ENCODE assay signal across 8 cellular contexts in the genomic region with DNA sequence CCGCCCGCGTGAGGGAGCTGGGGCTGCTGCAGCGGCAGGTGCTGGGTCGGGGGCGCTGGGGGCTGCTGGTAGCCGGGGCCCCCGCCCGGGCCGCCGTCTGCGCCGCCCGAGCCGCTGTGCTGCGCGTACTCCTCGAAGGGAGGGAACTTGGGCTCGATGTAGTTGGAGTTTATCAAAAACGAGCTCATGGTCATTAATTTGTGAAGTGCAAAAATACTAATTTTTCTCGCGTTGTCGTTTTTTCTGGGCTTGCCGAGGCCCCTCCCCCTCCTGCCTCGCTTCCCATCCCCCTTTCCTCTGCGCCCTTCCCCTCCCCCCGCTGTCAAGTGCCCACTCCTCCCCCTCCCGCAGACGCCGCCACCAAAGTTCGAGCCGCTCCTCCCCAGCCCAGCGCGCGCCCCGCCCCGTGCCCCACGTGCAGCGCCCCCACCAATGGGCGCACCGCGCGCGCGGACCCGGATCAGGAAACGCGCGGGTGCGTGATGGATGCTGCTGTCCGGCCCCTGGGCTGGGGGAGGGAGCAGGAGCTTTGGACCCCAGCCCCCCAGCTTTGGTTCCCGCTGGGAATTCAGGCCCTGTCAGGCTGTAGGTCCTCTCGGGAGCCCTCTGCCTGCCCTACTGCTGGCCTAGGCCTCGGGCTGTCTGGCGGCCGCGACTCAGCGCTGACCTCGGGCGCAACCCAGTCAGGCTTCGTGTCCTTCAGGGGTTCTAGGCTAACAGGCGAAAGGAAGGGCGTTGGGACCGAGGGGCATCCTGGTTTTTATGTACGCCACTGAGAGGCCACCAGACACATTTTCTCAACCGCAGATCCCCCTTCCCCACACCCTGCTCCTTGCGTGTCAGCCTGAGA. TPM values are rescaled to one million over a fixed set of nuclear protein-coding genes. Genes with fewer than 3 reads are reported as not detected.
DNase-seq lines count a peak whose midpoint lies in the region; ATAC-seq, FAIRE-seq and TF ChIP-seq lines count a peak whose summit lies in the region.

TSS of gene HOXA4 (minus strand) at position 218 of the 850 bp plus-strand sequence. CDS start at position 194, 24 bp downstream.

- peak within 1 kb of the TSS; percentile 79 for H3K4me3 Mint-ChIP-seq in progenitor cell of endocrine pancreas (ENCODE audit: low read depth)

- H3K4me1 Mint-ChIP-seq in progenitor cell of endocrine pancreas (ENCODE audit: low read depth) = peaks cover 76% of the 10 kb centered on the region

- no peaks in the 10 kb centered on the region for H3K27me3 ChIP-seq in RWPE2 (ENCODE audit: insufficient read depth, poor library complexity, severe bottlenecking)
- no peaks in the 10 kb centered on the region for H3K27me3 ChIP-seq in upper lobe of right lung

- DNase-seq in A549 (ENCODE audit: low read depth in 1 of 2, low spot score in 1 of 2) = peak in 1 of 2 experiments; percentile 84
- peak; percentile 90 for DNase-seq in HCEC 1CT
- peak; percentile 95 for DNase-seq in RWPE2 (ENCODE audit: low spot score)
- DNase-seq in activated naive CD4-positive, alpha-beta T cell (lab: John Stamatoyannopoulos, UW) = peak; percentile 34 to 74 (median 54)
- peak; percentile 89 for DNase-seq in Right ventricle myocardium superior
- peak; percentile 91 for DNase-seq in progenitor cell of endocrine pancreas (ENCODE audit: low spot score, unreplicated experiment)
- DNase-seq in upper lobe of right lung = peak; percentile 93
- no peak for DNase-seq in GM12892 (ENCODE audit: insufficient read length)

- no peaks in the 10 kb centered on the region for H3K9me3 ChIP-seq in A549
- H3K9me3 ChIP-seq in RWPE2 (ENCODE audit: severe bottlenecking) = no peaks in the 10 kb centered on the region
- no peaks in the 10 kb centered on the region for H3K9me3 ChIP-seq in upper lobe of right lung

- no peaks in the 10 kb centered on the region for H3K27me3 Mint-ChIP-seq in progenitor cell of endocrine pancreas

- WGBS in A549 (ENCODE audit: missing lambda C conversion rate) = 56% methylated on average over 34 of the region's 67 CpGs

- CTCF ChIA-PET in A549 (lab: Yijun Ruan, JAX) = interaction anchor here (0.5 to 3.8 kb wide), 14 partner anchors 9 to 451 kb away, joined by 3 to 22 read pairs (median 3); partner anchors contain the start of gene HOXA5

- H3K36me3 ChIP-seq in RWPE2 (ENCODE audit: low read depth) (no peaks in the 10 kb centered on the region), upper lobe of right lung (no peaks in the 10 kb centered on the region)

- ATAC-seq in A549 (peak; percentile 87 to 88), RWPE2 (ENCODE audit: low read depth) (peak; percentile 88), Right ventricle myocardium superior (ENCODE audit: poor library complexity) (peak; percentile 95), upper lobe of right lung (peak; percentile 98)

- peak; percentile 17; the same call in 1 of the 2 replicates for TF ChIP-seq POLR2A in A549 (IDR thresholded peaks at IDR 0.05; ENCODE audit: low read length)
- TF ChIP-seq POLR2A in GM12892 (IDR thresholded peaks at IDR 0.05; ENCODE audit: low read depth, low read length) = no peak

- H3K4me1 ChIP-seq in A549 (peaks cover 31% of the 10 kb centered on the region), RWPE2 (ENCODE audit: insufficient read depth, poor library complexity, severe bottlenecking) (peaks cover 21% of the 10 kb centered on the region), upper lobe of right lung (peaks cover 52% of the 10 kb centered on the region)

- TF ChIP-seq CTCF in A549 (IDR thresholded peaks at IDR 0.05) (no peak), RWPE2 (IDR thresholded peaks at IDR 0.05; ENCODE audit: poor library complexity, severe bottlenecking) (no peak), progenitor cell of endocrine pancreas (IDR thresholded peaks at IDR 0.05; ENCODE audit: unreplicated experiment) (no peak), upper lobe of right lung (IDR thresholded peaks at IDR 0.05) (no peak)

- peak within 1 kb of the TSS; percentile 63 for H3K4me2 ChIP-seq in A549

- no peak for TF ChIP-seq EP300 in A549 (IDR thresholded peaks at IDR 0.05)

- FAIRE-seq in A549 (lab: Jason Lieb, UNC) = no peak
- no peak for FAIRE-seq in GM12892 (lab: Jason Lieb, UNC)

- H3K27ac Mint-ChIP-seq in progenitor cell of endocrine pancreas = peak within 1 kb of the TSS; percentile 86

- intact Hi-C loops in Right ventricle myocardium superior (cut with DNase I) (no loop called here), upper lobe of right lung (cut with DNase I) (no loop called here)

- peaks cover 5% of the 10 kb centered on the region for H3K36me3 Mint-ChIP-seq in progenitor cell of endocrine pancreas (ENCODE audit: insufficient read depth)

- H3K4me3 ChIP-seq in A549 (peak within 1 kb of the TSS; percentile 54), RWPE2 (ENCODE audit: severe bottlenecking) (peak within 1 kb of the TSS; percentile 61), upper lobe of right lung (peak within 1 kb of the TSS; percentile 57)

- POLR2A ChIA-PET in A549 (lab: Yijun Ruan, JAX) = interaction anchor here (0.7 to 2.2 kb wide), 6 partner anchors 8 to 266 kb away, joined by 3 to 13 read pairs (median 5); partner anchors contain the start of gene SKAP2

- no peak for TF ChIP-seq RAD21 in A549 (conservative IDR thresholded peaks at IDR 0.05 in 1 of 2, IDR thresholded peaks at IDR 0.05 in 1 of 2)

- peak within 1 kb of the TSS; percentile 82 to 95 for H3K27ac ChIP-seq in A549
- H3K27ac ChIP-seq in RWPE2 (ENCODE audit: poor library complexity, severe bottlenecking) = peak within 1 kb of the TSS; percentile 62
- peak within 1 kb of the TSS; percentile 85 for H3K27ac ChIP-seq in upper lobe of right lung

- no peaks in the 10 kb centered on the region for H3K9me3 Mint-ChIP-seq in progenitor cell of endocrine pancreas (ENCODE audit: low read depth)

TF ChIP-seq in A549, 52 proteins besides CTCF, POLR2A, EP300 and RAD21 (continues in another document):
- TF ChIP-seq ZFP36 (IDR thresholded peaks at IDR 0.05; ENCODE audit: borderline replicate concordance, partially characterized antibody) (no peak), HDAC2 (IDR thresholded peaks at IDR 0.05) (no peak), HMGXB4 (CRISPR knock-in tag; IDR thresholded peaks at IDR 0.05; ENCODE audit: borderline replicate concordance) (no peak), REST (IDR thresholded peaks at IDR 0.05) (no peak), RARB (CRISPR knock-in tag; IDR thresholded peaks at IDR 0.05) (no peak), TFCP2L1 (CRISPR knock-in tag; IDR thresholded peaks at IDR 0.05) (no peak), RNF2 (IDR thresholded peaks at IDR 0.05; ENCODE audit: borderline replicate concordance, low read depth) (no peak)
- TF ChIP-seq, protein P1, sequence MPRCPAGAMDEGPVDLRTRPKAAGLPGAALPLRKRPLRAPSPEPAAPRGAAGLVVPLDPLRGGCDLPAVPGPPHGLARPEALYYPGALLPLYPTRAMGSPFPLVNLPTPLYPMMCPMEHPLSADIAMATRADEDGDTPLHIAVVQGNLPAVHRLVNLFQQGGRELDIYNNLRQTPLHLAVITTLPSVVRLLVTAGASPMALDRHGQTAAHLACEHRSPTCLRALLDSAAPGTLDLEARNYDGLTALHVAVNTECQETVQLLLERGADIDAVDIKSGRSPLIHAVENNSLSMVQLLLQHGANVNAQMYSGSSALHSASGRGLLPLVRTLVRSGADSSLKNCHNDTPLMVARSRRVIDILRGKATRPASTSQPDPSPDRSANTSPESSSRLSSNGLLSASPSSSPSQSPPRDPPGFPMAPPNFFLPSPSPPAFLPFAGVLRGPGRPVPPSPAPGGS (IDR thresholded peaks at IDR 0.05) = no peak

RNA-seq across cellular contexts. Expression of gene HOXA4, which starts in this region (rescaled TPM):
- polyA plus RNA-seq in A549 (2011; rRNA removed) (2.6 and 2.8 TPM in 2 replicates), A549 (2017; fragmentation: RNase III; extraction: RNeasy Plus Mini Kit Qiagen cat#74134 plus additional on column Dnase treatment) (2.1 to 3.0 TPM (median 2.3 TPM) in 3 replicates)
- 3.3 TPM in 2 replicates for polyA plus RNA-seq in A549 (2012; cell fraction: cytosol; rRNA removed)
- 1.7 and 3.5 TPM in 2 replicates for polyA plus RNA-seq in A549 (2012; cell fraction: nucleus; rRNA removed)
- polyA minus RNA-seq in A549 (2011; rRNA and poly(A)+ RNA removed) = 1.7 and 1.8 TPM in 2 replicates
- total RNA-seq in Right ventricle myocardium superior (0.97 TPM), progenitor cell of endocrine pancreas (13.7 TPM in 2 replicates), upper lobe of right lung (7.1 TPM)
- polyA plus RNA-seq in GM12892 (2012; ENCODE audit: missing spikeins) = not detected

Comparison
In these comparisons a context has a peak if more than half of its experiments do, and no peak if none do; other contexts are left out.
1. Peak in DNase-seq and ATAC-seq in Right ventricle myocardium superior; RNA of the gene not detected or under 1 TPM.